ENCODE assay signal across 9 cellular contexts in the genomic region with DNA sequence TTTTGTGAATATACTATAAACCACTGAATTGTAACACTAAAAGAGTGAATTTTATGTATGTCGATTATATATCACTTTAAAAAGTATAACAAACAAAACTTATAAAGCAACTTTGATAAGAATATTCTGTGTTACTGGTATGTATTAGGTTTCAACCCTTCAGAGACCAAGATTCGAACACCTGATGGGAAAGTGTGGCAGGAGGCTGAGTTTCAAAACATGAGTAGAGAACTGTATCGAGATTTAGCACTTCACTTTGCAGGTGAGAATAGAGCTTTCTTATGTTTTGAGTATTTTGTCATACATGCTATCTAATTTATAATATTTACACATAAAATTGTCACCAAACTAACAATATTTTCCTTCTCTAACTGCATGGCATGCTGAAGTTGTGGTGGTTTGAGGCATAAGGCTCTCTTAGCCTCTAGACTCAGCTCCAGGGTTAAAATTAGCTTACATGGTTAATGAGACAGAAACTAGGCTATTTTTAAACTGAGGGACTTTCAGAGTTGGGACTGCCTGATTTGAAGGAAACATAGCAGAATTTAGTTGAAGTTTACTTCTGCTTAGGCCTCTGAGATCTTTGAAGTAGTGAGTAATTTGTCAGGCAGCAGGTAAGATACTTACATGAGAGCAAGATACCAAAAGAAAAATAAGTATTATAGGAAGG. TPM values are rescaled to one million over a fixed set of nuclear protein-coding genes. Genes with fewer than 3 reads are reported as not detected.
DNase-seq lines count a peak whose midpoint lies in the region; ATAC-seq and TF ChIP-seq lines count a peak whose summit lies in the region.
"Had no signal": no experiment of that assay in that cellular context is flagged by ENCODE, and none has a peak within 500 bp of the region (broad histone marks: within the 10 kb centered on the region; RNA-seq: fewer than 3 reads in every experiment).

No MANE protein-coding gene starts in this region.

- no peak overlapping the region for H3K4me3 ChIP-seq in BLaER1
- H3K4me3 ChIP-seq in esophagus squamous epithelium = no peak overlapping the region
- H3K4me3 ChIP-seq: heart right ventricle had no signal

- ATAC-seq in GM18909 (IDR thresholded peaks at IDR 0.05; ENCODE audit: poor library complexity, unreplicated experiment) = peak; percentile 93
- peak; percentile 93 for ATAC-seq in HG02642 (IDR thresholded peaks at IDR 0.05; ENCODE audit: poor library complexity, unreplicated experiment)
- peak; percentile 92 for ATAC-seq in HG03460 (IDR thresholded peaks at IDR 0.05; ENCODE audit: unreplicated experiment)

- H3K4me1 ChIP-seq in BLaER1 = peaks cover 19% of the 10 kb centered on the region
- peaks cover 0 to 7% (median 0%) of the 10 kb centered on the region in 3 donors for H3K4me1 ChIP-seq in esophagus squamous epithelium

- peaks cover 71% of the 10 kb centered on the region for H3K36me3 ChIP-seq in BLaER1
- H3K36me3 ChIP-seq in esophagus squamous epithelium = peaks cover 0 to 79% (median 0%) of the 10 kb centered on the region in 3 donors

- H3K9ac ChIP-seq in BLaER1 = no peak overlapping the region

- H3K4me2 ChIP-seq in BLaER1 = peak overlapping the region; percentile 33

- 0 out of 2 replicates have a peak, but pooled peaks cover 4% of the 10 kb centered on the region for H4K20me1 ChIP-seq in BLaER1

- no peak overlapping the region for H3K27ac ChIP-seq in BLaER1
- no peak overlapping the region for H3K27ac ChIP-seq in esophagus squamous epithelium

- TF ChIP-seq POLR2A in esophagus squamous epithelium (IDR thresholded peaks at IDR 0.05) = no peak

- WGBS in esophagus squamous epithelium, 2 donors = 88 to 96% methylated on average over 3 of the region's 3 CpGs

- intact Hi-C loops in esophagus squamous epithelium (cut with DNase I) = no loop called here

- DNase-seq in CD1c-positive myeloid dendritic cell (ENCODE audit: extremely low spot score) = no peak
- DNase-seq in anterior cingulate cortex (lab: John Stamatoyannopoulos, UW) = no peak
- DNase-seq in retina = no peak
- no peak for DNase-seq in esophagus squamous epithelium (lab: John Stamatoyannopoulos, UW)
- DNase-seq: heart right ventricle had no signal

- no peak for TF ChIP-seq CTCF in esophagus squamous epithelium (IDR thresholded peaks at IDR 0.05)

- H3K27me3 ChIP-seq in BLaER1 = no peaks in the 10 kb centered on the region
- H3K27me3 ChIP-seq in esophagus squamous epithelium = no peaks in the 10 kb centered on the region
- H3K27me3 ChIP-seq: heart right ventricle had no signal

- H3K9me3 ChIP-seq in BLaER1 (peaks cover 9% of the 10 kb centered on the region), esophagus squamous epithelium (no peaks in the 10 kb centered on the region)

RNA-seq across cellular contexts. Expression of gene CEP350, which starts 48.6 kb away (rescaled TPM):
- total RNA-seq in esophagus squamous epithelium = 10 to 100 TPM; 31.1 to 66.9 (median 45.2) TPM
